ENCODE assay signal across 8 cellular contexts in the genomic region with DNA sequence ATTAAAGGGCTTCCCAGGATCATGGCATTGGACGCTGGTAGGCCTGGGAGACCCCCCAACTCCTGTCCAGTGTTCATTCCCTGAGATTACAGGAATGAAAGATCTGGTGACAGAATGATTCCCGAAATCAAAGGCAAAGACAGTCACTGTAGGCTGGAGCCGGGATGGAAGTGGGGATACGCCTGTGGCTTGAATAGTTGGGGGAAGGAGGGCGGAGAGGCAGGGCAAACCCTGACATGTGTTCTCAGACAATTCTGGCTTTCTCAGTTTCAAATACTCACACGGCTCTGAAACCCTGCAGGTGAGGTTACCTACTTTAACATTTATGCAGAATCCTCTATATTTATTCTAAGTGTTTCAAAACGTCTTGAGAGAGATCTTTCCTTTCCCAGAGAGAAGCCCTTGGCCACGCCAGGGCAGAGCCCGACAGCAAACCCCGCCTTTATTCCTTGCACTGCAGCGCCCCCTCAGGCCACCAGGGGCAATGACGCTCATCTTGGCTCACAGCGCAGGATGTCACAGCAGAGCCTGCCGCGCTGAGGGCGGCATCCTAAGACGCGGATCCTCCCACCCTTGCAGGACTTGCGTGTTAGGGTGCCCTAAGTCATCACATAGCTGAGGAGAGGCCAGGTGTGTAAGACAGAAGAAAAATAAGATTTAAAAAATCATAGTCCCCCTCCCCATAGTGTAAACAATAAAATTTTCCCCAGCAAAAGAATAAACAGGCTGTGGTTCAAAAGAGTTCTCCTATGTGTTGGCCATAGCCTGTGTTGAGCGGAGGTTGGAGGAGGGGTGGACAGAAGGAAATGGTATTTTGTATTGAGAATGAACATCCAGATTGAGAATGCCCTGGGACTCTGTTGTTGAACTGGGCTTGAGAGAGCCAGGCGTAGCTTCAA.
A peak's percentile ranks its signal among the peaks of the same experiment; 100 is the strongest.
DNase-seq lines count a peak whose midpoint lies in the region; ATAC-seq and TF ChIP-seq lines count a peak whose summit lies in the region.

No MANE protein-coding gene starts in this region.

- TF ChIP-seq CTCF in OCI-LY3 (IDR thresholded peaks at IDR 0.05; ENCODE audit: low read depth, low read length), result peak; percentile 96
- TF ChIP-seq CTCF in astrocyte of the cerebellum (IDR thresholded peaks at IDR 0.05; ENCODE audit: low read depth, low read length, missing control alignments), result peak; percentile 97
- TF ChIP-seq CTCF in spleen (IDR thresholded peaks at IDR 0.05 in 8 of 11, conservative IDR thresholded peaks at IDR 0.05 in 3 of 11), result peak; percentile 36 to 86 (median 75)

- H3K4me1 ChIP-seq in OCI-LY3 (ENCODE audit: low read length), result peaks cover 14% of the 10 kb centered on the region; the same call in 1 of the 2 replicates
- H3K4me1 ChIP-seq in spleen, result peaks cover 0 to 3% (median 0%) of the 10 kb centered on the region in 6 donors

- WGBS in spleen, 5 donors, result 28 to 32% (median 30%) methylated on average over 21 of the region's 21 CpGs

- H3K9me3 ChIP-seq in OCI-LY3 (ENCODE audit: insufficient read depth, low read length) (no peaks in the 10 kb centered on the region), spleen (no peaks in the 10 kb centered on the region)

- H3K27ac ChIP-seq in OCI-LY3 (ENCODE audit: low read length), result no peak overlapping the region
- no peak overlapping the region for H3K27ac ChIP-seq in spleen

- peak overlapping the region; percentile 87 for H2AFZ ChIP-seq in OCI-LY3 (ENCODE audit: low read depth, low read length)

- ATAC-seq in GM21360 (IDR thresholded peaks at IDR 0.05; ENCODE audit: unreplicated experiment), result peak; percentile 95
- peak; percentile 96 for ATAC-seq in HG03565 (IDR thresholded peaks at IDR 0.05; ENCODE audit: unreplicated experiment)

- no peaks in the 10 kb centered on the region for H3K36me3 ChIP-seq in OCI-LY3 (replicated peaks; ENCODE audit: low read depth, low read length)
- no peaks in the 10 kb centered on the region for H3K36me3 ChIP-seq in spleen

- in situ Hi-C loops in astrocyte of the cerebellum (cut with HindIII; ENCODE audit: low sequenced_read_pairs), result no loop called here

- TF ChIP-seq POLR2A in spleen (IDR thresholded peaks at IDR 0.05), result no peak

- H3K79me2 ChIP-seq in OCI-LY3 (ENCODE audit: low read length), result no peaks in the 10 kb centered on the region

- peak; percentile 56 for DNase-seq in EL
- peak; percentile 15 for DNase-seq in astrocyte of the cerebellum (ENCODE audit: low read depth)
- DNase-seq in iPS DF 19.7 (ENCODE audit: low read depth, low spot score), result peak; percentile 12
- peak; percentile 77 for DNase-seq in spleen
- DNase-seq in T-helper 9 cell, result no peak

- H3K4me2 ChIP-seq in OCI-LY3 (ENCODE audit: low read length), result peak overlapping the region; percentile 61

- no peaks in the 10 kb centered on the region for H4K20me1 ChIP-seq in OCI-LY3 (ENCODE audit: insufficient read depth, low read length)

- H3K27me3 ChIP-seq in OCI-LY3 (ENCODE audit: low read depth, low read length), result no peaks in the 10 kb centered on the region
- peaks cover 0 to 12% (median 0%) of the 10 kb centered on the region in 7 donors for H3K27me3 ChIP-seq in spleen (replicated peaks in 1 of 7)

- intact Hi-C loops in spleen (cut with DNase I; ENCODE audit: low total_unique reads), result loop anchor here (10.0 kb wide), 1 partner anchor 559 kb away; no protein-coding TSS in a partner anchor

- H3K4me3 ChIP-seq in OCI-LY3 (ENCODE audit: low read length), result peak overlapping the region; percentile 53; the same call in 1 of the 2 replicates
- H3K4me3 ChIP-seq in astrocyte of the cerebellum (ENCODE audit: low read depth, low read length), result no peak overlapping the region
- H3K4me3 ChIP-seq in spleen, result no peak overlapping the region

- 0 out of 2 replicates have a peak overlapping the region, but pooled peaks have one; percentile 14 for H3K9ac ChIP-seq in OCI-LY3 (ENCODE audit: low read length)
